In the genomic region with DNA sequence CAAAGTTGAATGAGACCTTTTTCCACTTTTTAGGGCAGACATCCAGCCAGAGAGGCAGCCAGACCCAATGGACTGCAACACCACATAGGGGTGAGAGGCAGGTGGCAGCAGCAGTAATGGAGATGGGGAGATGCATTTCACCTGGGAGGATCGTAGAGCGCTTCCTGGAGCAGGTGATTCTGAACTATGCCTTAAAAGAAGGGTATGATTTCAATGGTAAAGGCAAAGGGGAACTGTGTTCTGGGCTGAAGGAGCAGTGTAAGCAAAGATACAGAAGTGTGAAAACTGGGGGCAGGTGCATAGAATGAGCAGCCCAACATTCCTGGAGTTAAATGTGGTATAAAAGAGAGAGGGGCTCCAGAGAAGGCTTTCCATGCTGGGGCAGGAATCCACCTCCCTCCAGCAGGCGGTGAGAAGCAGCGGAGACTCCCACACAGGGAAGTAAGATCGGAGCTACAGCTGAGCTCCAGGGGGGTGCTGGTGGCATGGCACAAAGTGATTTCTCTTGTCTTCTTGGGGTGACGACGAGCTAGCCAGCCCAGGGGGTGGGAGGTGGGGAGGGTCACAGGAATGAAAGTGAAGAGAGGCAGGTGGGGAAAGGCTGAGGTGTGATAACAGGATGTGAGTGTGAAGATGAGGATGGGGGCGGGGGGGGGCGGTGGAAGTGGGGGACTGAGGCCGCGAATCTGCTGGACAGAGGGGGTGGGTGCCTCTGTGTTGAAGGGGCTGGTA, we compare ENCODE assay signal across 1 cellular context.
TF ChIP-seq lines count a peak whose summit lies in the region.

No MANE protein-coding gene starts in this region.

TF ChIP-seq in GM23338, 12 proteins besides CTCF, POLR2A, EP300 and RAD21 (continued from another document):
- TF ChIP-seq, protein P1, sequence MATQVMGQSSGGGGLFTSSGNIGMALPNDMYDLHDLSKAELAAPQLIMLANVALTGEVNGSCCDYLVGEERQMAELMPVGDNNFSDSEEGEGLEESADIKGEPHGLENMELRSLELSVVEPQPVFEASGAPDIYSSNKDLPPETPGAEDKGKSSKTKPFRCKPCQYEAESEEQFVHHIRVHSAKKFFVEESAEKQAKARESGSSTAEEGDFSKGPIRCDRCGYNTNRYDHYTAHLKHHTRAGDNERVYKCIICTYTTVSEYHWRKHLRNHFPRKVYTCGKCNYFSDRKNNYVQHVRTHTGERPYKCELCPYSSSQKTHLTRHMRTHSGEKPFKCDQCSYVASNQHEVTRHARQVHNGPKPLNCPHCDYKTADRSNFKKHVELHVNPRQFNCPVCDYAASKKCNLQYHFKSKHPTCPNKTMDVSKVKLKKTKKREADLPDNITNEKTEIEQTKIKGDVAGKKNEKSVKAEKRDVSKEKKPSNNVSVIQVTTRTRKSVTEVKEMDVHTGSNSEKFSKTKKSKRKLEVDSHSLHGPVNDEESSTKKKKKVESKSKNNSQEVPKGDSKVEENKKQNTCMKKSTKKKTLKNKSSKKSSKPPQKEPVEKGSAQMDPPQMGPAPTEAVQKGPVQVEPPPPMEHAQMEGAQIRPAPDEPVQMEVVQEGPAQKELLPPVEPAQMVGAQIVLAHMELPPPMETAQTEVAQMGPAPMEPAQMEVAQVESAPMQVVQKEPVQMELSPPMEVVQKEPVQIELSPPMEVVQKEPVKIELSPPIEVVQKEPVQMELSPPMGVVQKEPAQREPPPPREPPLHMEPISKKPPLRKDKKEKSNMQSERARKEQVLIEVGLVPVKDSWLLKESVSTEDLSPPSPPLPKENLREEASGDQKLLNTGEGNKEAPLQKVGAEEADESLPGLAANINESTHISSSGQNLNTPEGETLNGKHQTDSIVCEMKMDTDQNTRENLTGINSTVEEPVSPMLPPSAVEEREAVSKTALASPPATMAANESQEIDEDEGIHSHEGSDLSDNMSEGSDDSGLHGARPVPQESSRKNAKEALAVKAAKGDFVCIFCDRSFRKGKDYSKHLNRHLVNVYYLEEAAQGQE (IDR thresholded peaks at IDR 0.05; ENCODE audit: unreplicated experiment): no peak
- TF ChIP-seq CREB1 (CRISPR knock-in tag; IDR thresholded peaks at IDR 0.05; ENCODE audit: low read depth): no peak
- no peak for TF ChIP-seq NANOG (IDR thresholded peaks at IDR 0.05; ENCODE audit: borderline replicate concordance)
- no peak for TF ChIP-seq EZH2 (IDR thresholded peaks at IDR 0.05; ENCODE audit: low read depth, unreplicated experiment)
